In genomic region chr5:167754501-167754941, GRCh38 we compare ENCODE assay signal across 16 cellular contexts.
DNase-seq lines count a peak whose midpoint lies in the region; FAIRE-seq lines count a peak whose summit lies in the region.
"Had no signal": no experiment of that assay in that cellular context is flagged by ENCODE, and none has a peak within 500 bp of the region (broad histone marks: within the 10 kb centered on the region; RNA-seq: fewer than 3 reads in every experiment).

No MANE protein-coding gene starts in this region.

- H3K9me3 ChIP-seq in CD8-positive, alpha-beta memory T cell (ENCODE audit: low read length): no peaks in the 10 kb centered on the region
- H3K9me3 ChIP-seq: SJSA1 had no signal

- H3K27me3 ChIP-seq in CD8-positive, alpha-beta memory T cell (ENCODE audit: insufficient read depth, low read length, poor library complexity, severe bottlenecking): no peaks in the 10 kb centered on the region
- H3K27me3 ChIP-seq: SJSA1 had no signal

- peaks cover 0 to 9% (median 0%) of the 10 kb centered on the region in 5 donors for H3K9me3 Mint-ChIP-seq in CD8-positive, alpha-beta memory T cell
- H3K9me3 Mint-ChIP-seq: activated CD4-positive, alpha-beta memory T cell treated with anti-CD3 and anti-CD28 coated beads for 36 hours; activated T-helper 17 cell treated with anti-CD3 and anti-CD28 coated beads, Interleukin-2, amount 50 U/mL, for 72 hours had no signal

- H3K4me3 Mint-ChIP-seq in CD8-positive, alpha-beta memory T cell: no peak overlapping the region
- H3K4me3 Mint-ChIP-seq: activated CD4-positive, alpha-beta memory T cell treated with anti-CD3 and anti-CD28 coated beads for 36 hours; activated T-helper 17 cell treated with anti-CD3 and anti-CD28 coated beads, Interleukin-2, amount 50 U/mL, for 72 hours; CD8-positive, alpha-beta T cell had no signal

- no peaks in the 10 kb centered on the region for H3K36me3 Mint-ChIP-seq in CD8-positive, alpha-beta memory T cell
- H3K36me3 Mint-ChIP-seq: activated CD4-positive, alpha-beta memory T cell treated with anti-CD3 and anti-CD28 coated beads for 36 hours; CD8-positive, alpha-beta T cell had no signal

- no peak overlapping the region for H3K27ac Mint-ChIP-seq in CD8-positive, alpha-beta memory T cell
- H3K27ac Mint-ChIP-seq: activated CD4-positive, alpha-beta memory T cell treated with anti-CD3 and anti-CD28 coated beads for 36 hours; activated T-helper 17 cell treated with anti-CD3 and anti-CD28 coated beads, Interleukin-2, amount 50 U/mL, for 72 hours; CD8-positive, alpha-beta T cell had no signal

- H3K36me3 ChIP-seq in CD8-positive, alpha-beta memory T cell (ENCODE audit: insufficient read depth, low read length): no peaks in the 10 kb centered on the region
- H3K36me3 ChIP-seq: SJSA1 had no signal

- peak; percentile 70 for DNase-seq in GM04503 (ENCODE audit: low read depth)
- DNase-seq in RCC 7860 (ENCODE audit: low spot score): peak; percentile 84
- peak; percentile 38 for DNase-seq in fibroblast of gingiva (ENCODE audit: low read depth)
- peak; percentile 61 for DNase-seq in renal cortical epithelial cell (ENCODE audit: low read depth)
- DNase-seq in CD8-positive, alpha-beta memory T cell: no peak
- DNase-seq in NOMO-1 treated with dmso at 0.1 percent for 144 hours (lab: John Stamatoyannopoulos, UW; ENCODE audit: unreplicated experiment): no peak
- no peak for DNase-seq in KG1 (lab: John Stamatoyannopoulos, UW)
- DNase-seq in UCSD-AML1 (lab: John Stamatoyannopoulos, UW; ENCODE audit: unreplicated experiment): no peak
- DNase-seq: activated CD4-positive, alpha-beta memory T cell treated with anti-CD3 and anti-CD28 coated beads for 36 hours; CD8-positive, alpha-beta T cell; midbrain; MV-4-11; NCI-H2171 had no signal

- no peak overlapping the region for H3K27ac ChIP-seq in CD8-positive, alpha-beta memory T cell (ENCODE audit: low read depth, low read length)
- H3K27ac ChIP-seq: dorsolateral prefrontal cortex, SJSA1 had no signal

- CTCF ChIA-PET in CD8-positive, alpha-beta memory T cell (lab: Charles Lee): no interaction called here

- no peaks in the 10 kb centered on the region for H3K4me1 ChIP-seq in CD8-positive, alpha-beta memory T cell (ENCODE audit: insufficient read depth, low read length)

- H3K27me3 Mint-ChIP-seq in CD8-positive, alpha-beta memory T cell: peaks cover 2 to 4% of the 10 kb centered on the region in 2 donors
- H3K27me3 Mint-ChIP-seq: activated CD4-positive, alpha-beta memory T cell treated with anti-CD3 and anti-CD28 coated beads for 36 hours had no signal

- H3K4me1 Mint-ChIP-seq in CD8-positive, alpha-beta memory T cell: no peaks in the 10 kb centered on the region
- H3K4me1 Mint-ChIP-seq: activated T-helper 17 cell treated with anti-CD3 and anti-CD28 coated beads, Interleukin-2, amount 50 U/mL, for 72 hours had no signal

- FAIRE-seq in RCC 7860 (lab: Jason Lieb, UNC): peak; percentile 89

- POLR2A ChIA-PET in CD8-positive, alpha-beta memory T cell (lab: Charles Lee): no interaction called here

- no peak overlapping the region for H3K4me3 ChIP-seq in CD8-positive, alpha-beta memory T cell (ENCODE audit: low read length)
- H3K4me3 ChIP-seq: SJSA1 had no signal

Comparison
In these comparisons a context has a peak if more than half of its experiments do, and no peak if none do; other contexts are left out.
1. DNase-seq: peak in GM04503 (single experiment), RCC 7860 (single experiment), fibroblast of gingiva (single experiment) and renal cortical epithelial cell (single experiment); none in CD8-positive, alpha-beta memory T cell (0 of 5), NOMO-1 treated with dmso at 0.1 percent for 144 hours (single experiment), KG1 (single experiment) and UCSD-AML1 (single experiment).